1 cellular context compared by ENCODE assay signal in genomic region chr12:76766161-76766560, GRCh38.
TF ChIP-seq lines count a peak whose summit lies in the region.

No MANE protein-coding gene starts in this region.

TF ChIP-seq in GM23338, 12 proteins besides CTCF, POLR2A, EP300 and RAD21 (continued from another document):
- TF ChIP-seq ZNF462 (CRISPR knock-in tag; IDR thresholded peaks at IDR 0.05) (no peak), CREB1 (CRISPR knock-in tag; IDR thresholded peaks at IDR 0.05; ENCODE audit: low read depth) (no peak), ZNF331 (CRISPR knock-in tag; IDR thresholded peaks at IDR 0.05; ENCODE audit: low read depth) (no peak), EZH2phosphoT487 (IDR thresholded peaks at IDR 0.05; ENCODE audit: unreplicated experiment) (no peak), POLR2AphosphoS5 (IDR thresholded peaks at IDR 0.05; ENCODE audit: low read depth) (no peak), REST (IDR thresholded peaks at IDR 0.05; ENCODE audit: unreplicated experiment) (no peak), STAT1 (IDR thresholded peaks at IDR 0.05; ENCODE audit: unreplicated experiment) (no peak), ZNF114 (CRISPR knock-in tag; IDR thresholded peaks at IDR 0.05) (no peak)
